8 cellular contexts compared by ENCODE assay signal in genomic region chr13:100673831-100674362, GRCh38. TPM values are rescaled to one million over a fixed set of nuclear protein-coding genes. Genes with fewer than 3 reads are reported as not detected.
DNase-seq lines count a peak whose midpoint lies in the region; ATAC-seq and TF ChIP-seq lines count a peak whose summit lies in the region.

No MANE protein-coding gene starts in this region.

- peak overlapping the region; percentile 91 for H3K9ac ChIP-seq in HUES64 (ENCODE audit: low read depth, low read length)
- peak overlapping the region; percentile 11 for H3K9ac ChIP-seq in rectal smooth muscle tissue (ENCODE audit: low read length)

- H3K4me3 ChIP-seq in HUES64 (ENCODE audit: low read length) (peak overlapping the region; percentile 88), astrocyte of the cerebellum (ENCODE audit: low read depth, low read length) (peak overlapping the region; percentile 58), hepatocyte (peak overlapping the region; percentile 47), rectal smooth muscle tissue (ENCODE audit: low read length) (peak overlapping the region; percentile 66)

- peaks cover 7% of the 10 kb centered on the region; the same call in 1 of the 2 replicates for H3K4me1 ChIP-seq in HUES64 (ENCODE audit: insufficient read depth, low read length)
- peaks cover 14% of the 10 kb centered on the region for H3K4me1 ChIP-seq in hepatocyte (ENCODE audit: insufficient read depth)
- peaks cover 10% of the 10 kb centered on the region for H3K4me1 ChIP-seq in rectal smooth muscle tissue (ENCODE audit: control insufficient read depth, insufficient read depth, low read length)

- H3K4me2 ChIP-seq in hepatocyte, result peak overlapping the region; percentile 88

- peaks cover 4% of the 10 kb centered on the region for H4K20me1 ChIP-seq in hepatocyte (ENCODE audit: insufficient read depth, poor library complexity, severe bottlenecking)

- DNase-seq in G401 (ENCODE audit: low spot score) (peak; percentile 61), SW480 (ENCODE audit: low spot score) (peak; percentile 82), astrocyte of the cerebellum (ENCODE audit: low read depth) (peak; percentile 93), hepatocyte (ENCODE audit: low spot score) (peak; percentile 82), NCI-H774 (lab: John Stamatoyannopoulos, UW) (no peak)

- TF ChIP-seq CTCF in astrocyte of the cerebellum (IDR thresholded peaks at IDR 0.05; ENCODE audit: low read depth, low read length, missing control alignments) (no peak), hepatocyte (IDR thresholded peaks at IDR 0.05; ENCODE audit: poor library complexity) (no peak)

- H3K36me3 ChIP-seq in HUES64 (ENCODE audit: insufficient read depth, low read length) (peaks cover 14% of the 10 kb centered on the region), hepatocyte (replicated peaks; ENCODE audit: insufficient read depth, low read depth) (no peaks in the 10 kb centered on the region), rectal smooth muscle tissue (ENCODE audit: control insufficient read depth, insufficient read depth, low read length) (no peaks in the 10 kb centered on the region)

- peak overlapping the region; percentile 56 for H2AFZ ChIP-seq in hepatocyte

- peaks cover 44% of the 10 kb centered on the region for H3K79me2 ChIP-seq in hepatocyte

- peak overlapping the region; percentile 56 for H3K27ac ChIP-seq in HUES64 (ENCODE audit: low read depth, low read length)
- peak overlapping the region; percentile 60 for H3K27ac ChIP-seq in hepatocyte
- H3K27ac ChIP-seq in rectal smooth muscle tissue (ENCODE audit: low read depth, low read length), result peak overlapping the region; percentile 15

- H3K9me2 ChIP-seq in hepatocyte (replicated peaks; ENCODE audit: insufficient read depth), result no peaks in the 10 kb centered on the region

- no peaks in the 10 kb centered on the region for H3K9me3 ChIP-seq in HUES64 (ENCODE audit: insufficient read depth, low read depth, low read length)
- H3K9me3 ChIP-seq in hepatocyte (ENCODE audit: low read depth), result no peaks in the 10 kb centered on the region

- in situ Hi-C loops in G401 (cut with HindIII; ENCODE audit: low sequenced_read_pairs) (no loop called here), astrocyte of the cerebellum (cut with HindIII; ENCODE audit: low sequenced_read_pairs) (no loop called here)

- under 1% methylated on average over 47 of the region's 50 CpGs for WGBS in HUES64
- under 1% methylated on average over 27 of the region's 50 CpGs for WGBS in hepatocyte (ENCODE audit: low lambda C conversion rate, missing lambda C conversion rate)

- peak; percentile 32 for ATAC-seq in GM21717 (IDR thresholded peaks at IDR 0.05; ENCODE audit: unreplicated experiment)

- H3K27me3 ChIP-seq in HUES64 (ENCODE audit: insufficient read depth, low read length) (peaks cover 16% of the 10 kb centered on the region), hepatocyte (peaks cover 6% of the 10 kb centered on the region), rectal smooth muscle tissue (ENCODE audit: control insufficient read depth, insufficient read depth, low read length) (no peaks in the 10 kb centered on the region)

RNA-seq across cellular contexts. Expression of gene TMTC4, which starts 0.7 kb away (rescaled TPM):
- 28.7 and 49.1 TPM in 2 replicates for total RNA-seq in G401 (2014; rRNA removed; shearing (Covaris generic))
- 22.6 TPM for polyA plus RNA-seq in HUES64 (2013, experiment 1 of 2)
- 33.0 TPM for polyA plus RNA-seq in HUES64 (2013, experiment 2 of 2)
- total RNA-seq in hepatocyte, result 24.0 and 32.6 TPM in 2 replicates
- 13.3 and 15.0 TPM in 2 replicates for polyA plus RNA-seq in hepatocyte
